8 cellular contexts compared by ENCODE assay signal in the genomic region with DNA sequence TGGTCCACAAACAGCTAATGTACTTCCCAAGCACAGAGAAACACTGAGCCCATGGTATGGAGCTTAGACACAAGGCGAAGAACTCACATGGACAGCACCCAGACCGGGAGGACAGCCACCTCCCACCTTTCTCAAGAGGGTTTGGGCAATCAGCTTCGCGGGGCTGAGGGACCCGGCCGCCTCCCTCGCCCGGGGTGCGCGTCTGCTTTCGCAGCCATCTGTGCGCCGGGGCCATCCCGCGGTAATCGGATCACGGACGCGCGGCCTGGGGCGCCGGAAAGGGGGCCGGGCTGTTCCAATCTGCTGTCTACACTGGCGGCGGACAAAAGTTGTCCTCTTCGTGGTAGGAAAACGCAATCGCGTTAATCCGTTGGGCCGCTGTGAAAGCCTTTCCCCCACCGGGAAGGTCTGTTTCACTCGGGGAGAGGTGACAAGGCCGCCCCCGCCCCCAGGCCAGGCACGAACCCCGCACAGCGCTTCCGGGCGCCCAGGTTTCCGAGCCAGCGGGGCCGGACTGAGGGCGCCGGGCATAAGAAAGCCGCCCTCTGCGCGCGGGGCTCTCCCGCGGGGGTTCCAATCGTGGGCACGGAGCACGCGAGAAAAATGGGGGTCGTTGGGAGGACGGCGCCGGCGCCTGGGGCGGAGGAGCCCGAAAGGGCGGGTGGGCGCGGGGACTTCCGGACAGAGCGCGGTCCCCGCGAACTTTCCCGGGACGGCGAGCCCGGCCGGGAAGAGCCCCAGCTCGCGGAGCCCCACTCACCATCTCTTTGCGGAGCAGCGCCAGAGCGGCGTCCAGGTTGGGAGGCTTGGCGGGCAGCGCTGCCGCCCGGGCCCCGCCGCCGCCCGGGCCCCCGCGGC.
DNase-seq lines count a peak whose midpoint lies in the region; ATAC-seq and TF ChIP-seq lines count a peak whose summit lies in the region.

No MANE protein-coding gene starts in this region.

- H3K27me3 Mint-ChIP-seq in memory B cell: peaks cover 2% of the 10 kb centered on the region
- H3K27me3 Mint-ChIP-seq in stimulated activated memory B cell treated with anti-CD40 and anti-IgM and Interleukin-4, amounts not matched to agents 10 μg/mL and 1 μg/mL and 100 μg/mL, for 72 hours: no peaks in the 10 kb centered on the region

- H3K4me1 Mint-ChIP-seq in memory B cell: peaks cover 13% of the 10 kb centered on the region
- H3K4me1 Mint-ChIP-seq in stimulated activated memory B cell treated with anti-CD40 and anti-IgM and Interleukin-4, amounts not matched to agents 10 μg/mL and 1 μg/mL and 100 μg/mL, for 72 hours: peaks cover 12% of the 10 kb centered on the region

- DNase-seq in DND-41: peak; percentile 27
- peak; percentile 38 to 48 for DNase-seq in activated CD4-positive, alpha-beta T cell treated with anti-CD3 and anti-CD28 coated beads for 4 hours
- DNase-seq in memory B cell (ENCODE audit: low spot score in 2 of 2): peak; percentile 12 to 37
- no peak for DNase-seq in cerebellar nuclear complex (lab: John Stamatoyannopoulos, UW)

- H3F3A ChIP-seq in Loucy (ENCODE audit: low read depth): no peaks in the 10 kb centered on the region

- peak overlapping the region; percentile 47 to 64 for H3K4me3 ChIP-seq in DND-41 (ENCODE audit: low read depth in 1 of 2, low read length in 2 of 2)
- H3K4me3 ChIP-seq in Loucy (ENCODE audit: low read length, poor library complexity, severe bottlenecking): peak overlapping the region; percentile 59
- H3K4me3 ChIP-seq in duodenal mucosa (ENCODE audit: low read depth in 1 of 2, low read length in 2 of 2): peak overlapping the region; percentile 73 to 75

- H3K27me3 ChIP-seq in DND-41 (ENCODE audit: insufficient read depth, low read length, poor library complexity) (no peaks in the 10 kb centered on the region), Loucy (ENCODE audit: insufficient read depth, low read length, poor library complexity, severe bottlenecking) (no peaks in the 10 kb centered on the region), duodenal mucosa (ENCODE audit: control insufficient read depth in 1 of 2, insufficient read depth in 2 of 2, low read length in 2 of 2) (peaks cover 11 to 16% of the 10 kb centered on the region in 2 donors)

- H3K79me2 ChIP-seq in DND-41 (ENCODE audit: insufficient read depth, low read length): no peaks in the 10 kb centered on the region
- H3K79me2 ChIP-seq in Loucy (ENCODE audit: insufficient read depth, low read length): no peaks in the 10 kb centered on the region

- no peaks in the 10 kb centered on the region for H3K36me3 ChIP-seq in DND-41 (ENCODE audit: insufficient read depth, low read length)
- H3K36me3 ChIP-seq in Loucy (ENCODE audit: insufficient read depth, low read length): no peaks in the 10 kb centered on the region
- H3K36me3 ChIP-seq in duodenal mucosa (ENCODE audit: control insufficient read depth in 1 of 2, insufficient read depth in 2 of 2, low read length in 2 of 2): no peaks in the 10 kb centered on the region

- peaks cover 11% of the 10 kb centered on the region for H3K4me1 ChIP-seq in DND-41 (ENCODE audit: insufficient read depth, low read length)
- H3K4me1 ChIP-seq in Loucy (ENCODE audit: insufficient read depth, low read length, poor library complexity, severe bottlenecking): peaks cover 23% of the 10 kb centered on the region
- H3K4me1 ChIP-seq in duodenal mucosa (ENCODE audit: control insufficient read depth in 1 of 2, insufficient read depth in 2 of 2, low read length in 2 of 2): peaks cover 5 to 17% of the 10 kb centered on the region in 2 donors

- TF ChIP-seq CTCF in DND-41 (IDR thresholded peaks at IDR 0.05; ENCODE audit: borderline replicate concordance, extremely low read depth, low read length, poor library complexity, severe bottlenecking) (no peak), Loucy (conservative IDR thresholded peaks at IDR 0.05; ENCODE audit: low read length) (no peak)

- no peak overlapping the region for H3K27ac Mint-ChIP-seq in memory B cell
- peak overlapping the region; percentile 26 for H3K27ac Mint-ChIP-seq in stimulated activated memory B cell treated with anti-CD40 and anti-IgM and Interleukin-4, amounts not matched to agents 10 μg/mL and 1 μg/mL and 100 μg/mL, for 72 hours

- H3K4me3 Mint-ChIP-seq in memory B cell: peak overlapping the region; percentile 78
- H3K4me3 Mint-ChIP-seq in stimulated activated memory B cell treated with anti-CD40 and anti-IgM and Interleukin-4, amounts not matched to agents 10 μg/mL and 1 μg/mL and 100 μg/mL, for 72 hours: peak overlapping the region; percentile 79

- no peaks in the 10 kb centered on the region for H3K9me3 Mint-ChIP-seq in memory B cell
- H3K9me3 Mint-ChIP-seq in stimulated activated memory B cell treated with anti-CD40 and anti-IgM and Interleukin-4, amounts not matched to agents 10 μg/mL and 1 μg/mL and 100 μg/mL, for 72 hours: no peaks in the 10 kb centered on the region

- H4K20me1 ChIP-seq in DND-41 (ENCODE audit: insufficient read depth, low read length): no peaks in the 10 kb centered on the region
- no peaks in the 10 kb centered on the region for H4K20me1 ChIP-seq in Loucy (ENCODE audit: insufficient read depth, low read length, poor library complexity, severe bottlenecking)

- ATAC-seq in DND-41 (ENCODE audit: insufficient read depth, low read depth): peak; percentile 50
- peak; percentile 47 for ATAC-seq in GM21717 (IDR thresholded peaks at IDR 0.05; ENCODE audit: unreplicated experiment)
- ATAC-seq in memory B cell (ENCODE audit: low read depth): peak; percentile 29
- ATAC-seq in stimulated activated memory B cell treated with anti-CD40 and anti-IgM and Interleukin-4, amounts not matched to agents 10 μg/mL and 1 μg/mL and 100 μg/mL, for 72 hours: peak; percentile 57

- H3K9me2 ChIP-seq in Loucy (replicated peaks; ENCODE audit: low read depth, low read length): no peaks in the 10 kb centered on the region

- H3K9me3 ChIP-seq in DND-41 (ENCODE audit: insufficient read depth, low read length, severe bottlenecking) (no peaks in the 10 kb centered on the region), Loucy (ENCODE audit: insufficient read depth, low read depth, low read length) (no peaks in the 10 kb centered on the region), duodenal mucosa (ENCODE audit: control insufficient read depth in 1 of 2, low read length in 2 of 2) (no peaks in the 10 kb centered on the region)

- H2AFZ ChIP-seq in DND-41 (ENCODE audit: low read depth, low read length): peak overlapping the region; percentile 48
- H2AFZ ChIP-seq in Loucy (ENCODE audit: low read length): peak overlapping the region; percentile 20; the same call in 1 of the 2 replicates

- H3K9ac ChIP-seq in DND-41 (ENCODE audit: low read depth, low read length): peak overlapping the region; percentile 60
- H3K9ac ChIP-seq in Loucy (ENCODE audit: low read depth, low read length, poor library complexity, severe bottlenecking): no peak overlapping the region
- H3K9ac ChIP-seq in duodenal mucosa (ENCODE audit: low read depth in 1 of 2, low read length in 2 of 2): peak overlapping the region; percentile 37 to 57

- peaks cover 4% of the 10 kb centered on the region for H3K36me3 Mint-ChIP-seq in memory B cell
- peaks cover 4% of the 10 kb centered on the region for H3K36me3 Mint-ChIP-seq in stimulated activated memory B cell treated with anti-CD40 and anti-IgM and Interleukin-4, amounts not matched to agents 10 μg/mL and 1 μg/mL and 100 μg/mL, for 72 hours

- H3K27ac ChIP-seq in DND-41 (ENCODE audit: low read length) (no peak overlapping the region), duodenal mucosa (ENCODE audit: low read depth, low read length) (no peak overlapping the region)

- peak overlapping the region; percentile 79 for H3K4me2 ChIP-seq in DND-41 (ENCODE audit: insufficient read depth, low read length)
- peak overlapping the region; percentile 46 for H3K4me2 ChIP-seq in Loucy (ENCODE audit: low read depth, low read length, poor library complexity, severe bottlenecking)

Comparison
In these comparisons a context has a peak if more than half of its experiments do, and no peak if none do; other contexts are left out.
1. DNase-seq: peak in DND-41 (single experiment), activated CD4-positive, alpha-beta T cell treated with anti-CD3 and anti-CD28 coated beads for 4 hours (2 of 2) and memory B cell (2 of 2); none in cerebellar nuclear complex (0 of 2).
2. Peak in every context shown above with its lines, with median percentiles within 50 percentile points of each other: ATAC-seq and H3K4me3 ChIP-seq.